In the genomic region with DNA sequence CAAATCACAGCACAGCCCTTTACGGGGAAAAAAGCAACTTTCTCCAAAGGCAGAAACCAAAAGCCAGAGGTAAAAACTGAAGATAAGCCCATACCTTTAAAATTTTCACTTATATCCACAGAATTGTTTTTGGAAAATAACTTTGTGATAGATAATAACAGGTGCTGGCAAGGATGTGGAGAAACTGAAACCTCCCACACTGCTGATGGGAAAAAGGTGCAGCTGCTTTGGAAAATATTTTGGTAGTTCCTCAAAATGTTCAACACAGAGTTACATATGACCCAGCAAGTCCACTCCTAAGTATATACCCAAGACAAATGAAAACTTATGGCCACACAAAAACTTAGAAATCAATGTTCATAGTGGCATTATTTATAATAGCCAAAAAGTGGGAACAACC, we compare ENCODE assay signal across 22 cellular contexts. TPM values are rescaled to one million over a fixed set of nuclear protein-coding genes. Genes with fewer than 3 reads are reported as not detected.
"Had no signal": no experiment of that assay in that cellular context is flagged by ENCODE, and none has a peak within 500 bp of the region (broad histone marks: within the 10 kb centered on the region; RNA-seq: fewer than 3 reads in every experiment).

No MANE protein-coding gene starts in this region.

- H3K9me3 Mint-ChIP-seq: endodermal cell; natural killer cell treated with Interleukin-12 subunit alpha and Interleukin-12 subunit beta and Interleukin-15 and Interleukin-18, amount 100 ng/mL, for 72 hours; neural progenitor cell; stimulated activated memory B cell treated with anti-CD40 and anti-IgM and Interleukin-4, amounts not matched to agents 10 μg/mL and 1 μg/mL and 100 μg/mL, for 72 hours; type B pancreatic cell had no signal

- DNase-seq: effector CD8-positive, alpha-beta T cell; endodermal cell; foreskin fibroblast; gastrocnemius medialis; head of caudate nucleus; left ventricle myocardium superior; lower lobe of right lung; nucleus accumbens; stimulated activated CD4-positive, alpha-beta T cell treated with anti-CD3 and anti-CD28 coated beads, Interleukin-2, amount 100 ng/mL, for 24 hours; stimulated activated CD4-positive, alpha-beta T cell treated with anti-CD3 and anti-CD28 coated beads, Interleukin-4, amount 100 ng/mL, for 24 hours; stimulated activated naive CD8-positive, alpha-beta T cell treated with anti-CD3 and anti-CD28 coated beads, Interleukin-15, Interleukin-2, amounts not matched to agents 100 U/mL and 50 U/mL, for 24 hours; substantia nigra; testis had no signal

- H3K4me1 Mint-ChIP-seq: endodermal cell; neural progenitor cell; stimulated activated memory B cell treated with anti-CD40 and anti-IgM and Interleukin-4, amounts not matched to agents 10 μg/mL and 1 μg/mL and 100 μg/mL, for 72 hours had no signal

- H3K27ac Mint-ChIP-seq: endodermal cell; natural killer cell treated with Interleukin-12 subunit alpha and Interleukin-12 subunit beta and Interleukin-15 and Interleukin-18, amount 100 ng/mL, for 72 hours; neural progenitor cell; stimulated activated memory B cell treated with anti-CD40 and anti-IgM and Interleukin-4, amounts not matched to agents 10 μg/mL and 1 μg/mL and 100 μg/mL, for 72 hours; type B pancreatic cell had no signal

- H3K4me3 Mint-ChIP-seq: endodermal cell; natural killer cell treated with Interleukin-12 subunit alpha and Interleukin-12 subunit beta and Interleukin-15 and Interleukin-18, amount 100 ng/mL, for 72 hours; neural progenitor cell; stimulated activated memory B cell treated with anti-CD40 and anti-IgM and Interleukin-4, amounts not matched to agents 10 μg/mL and 1 μg/mL and 100 μg/mL, for 72 hours; type B pancreatic cell had no signal

- H3K27me3 Mint-ChIP-seq: natural killer cell treated with Interleukin-12 subunit alpha and Interleukin-12 subunit beta and Interleukin-15 and Interleukin-18, amount 100 ng/mL, for 72 hours; stimulated activated memory B cell treated with anti-CD40 and anti-IgM and Interleukin-4, amounts not matched to agents 10 μg/mL and 1 μg/mL and 100 μg/mL, for 72 hours; type B pancreatic cell had no signal

RNA-seq across cellular contexts. Expression of gene GFAP, which starts 28.3 kb away (rescaled TPM):
- total RNA-seq: esophagus mucosa; gastrocnemius medialis; glomerular endothelial cell; lower lobe of right lung; natural killer cell treated with Interleukin-12 subunit alpha and Interleukin-12 subunit beta and Interleukin-15 and Interleukin-18, amount 100 ng/mL, for 72 hours; osteocyte had no signal

RNA-seq across cellular contexts. Expression of gene HIGD1B, which starts 39.3 kb away (rescaled TPM):
- total RNA-seq: endodermal cell; glomerular endothelial cell; natural killer cell treated with Interleukin-12 subunit alpha and Interleukin-12 subunit beta and Interleukin-15 and Interleukin-18, amount 100 ng/mL, for 72 hours; osteocyte; prostate gland had no signal
- polyA plus RNA-seq: keratinocyte had no signal
